8 cellular contexts compared by ENCODE assay signal in the genomic region with DNA sequence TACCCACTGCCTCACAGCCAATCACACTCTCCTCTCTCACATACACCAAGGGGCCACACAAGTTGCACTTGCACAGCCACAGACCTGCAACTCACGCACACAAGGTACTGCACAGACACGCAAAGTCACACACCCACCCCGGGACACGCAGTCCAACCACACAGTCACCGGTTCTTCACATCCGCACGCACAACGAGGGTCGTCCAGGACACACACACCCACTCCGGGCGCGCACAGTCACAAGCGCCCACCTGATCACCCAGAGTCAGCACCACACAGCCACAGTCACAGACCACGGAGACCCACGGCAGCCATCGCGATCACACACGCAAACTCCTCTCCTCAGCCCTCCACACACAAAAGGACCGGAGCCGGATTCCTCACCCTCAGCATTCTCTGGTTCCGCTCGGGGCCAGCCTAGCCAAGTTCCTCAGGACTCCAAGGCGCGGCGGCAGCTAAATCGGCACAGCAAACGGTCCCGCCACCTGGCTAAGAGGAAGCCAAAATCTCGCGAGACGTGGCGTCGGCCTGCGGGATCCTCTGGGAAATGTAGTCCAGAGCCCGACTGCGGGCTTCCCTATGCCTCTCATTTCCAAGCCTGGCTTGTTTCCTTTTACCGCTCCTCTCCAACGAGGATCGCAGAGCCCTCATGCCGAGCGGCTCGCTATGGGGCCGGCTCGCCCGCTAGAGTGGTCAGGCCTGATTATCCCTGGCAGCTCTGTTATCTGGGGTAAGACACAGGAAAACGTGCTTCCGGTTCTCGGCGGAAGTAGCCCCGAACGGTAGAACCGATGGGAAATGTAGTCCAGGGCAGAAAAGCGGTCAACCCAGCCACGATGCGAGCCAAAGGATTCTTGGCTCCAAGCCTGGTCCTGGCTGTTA. TPM values are rescaled to one million over a fixed set of nuclear protein-coding genes. Genes with fewer than 3 reads are reported as not detected.
A peak's percentile ranks its signal among the peaks of the same experiment; 100 is the strongest.
DNase-seq lines count a peak whose midpoint lies in the region; ATAC-seq, FAIRE-seq and TF ChIP-seq lines count a peak whose summit lies in the region.

A gene (minus strand): TSS at position 467 of the 882 bp plus-strand sequence. CDS start 10,201 bp downstream, outside the sequence.

- dilution Hi-C loops in endothelial cell of umbilical vein (cut with MboI; ENCODE audit: extremely low pct_ligation_motif_present, low sequenced_read_pairs): no loop called here

- peaks cover 11% of the 10 kb centered on the region for H3K4me1 ChIP-seq in endothelial cell of umbilical vein (ENCODE audit: control insufficient read depth, extremely low read depth, insufficient read depth, low read length)

- H4K20me1 ChIP-seq in endothelial cell of umbilical vein (replicated peaks; ENCODE audit: control insufficient read depth, extremely low read depth, insufficient read depth, low read length): no peaks in the 10 kb centered on the region

- no peak for TF ChIP-seq CTCF in endothelial cell of umbilical vein (IDR thresholded peaks at IDR 0.05; ENCODE audit: extremely low read depth in 1 of 2, insufficient read depth in 1 of 2, low read depth in 1 of 2, low read length in 2 of 2)

- no peak for TF ChIP-seq POLR2A in endothelial cell of umbilical vein (IDR thresholded peaks at IDR 0.05; ENCODE audit: low read depth, low read length)

- CTCF ChIA-PET in endothelial cell of umbilical vein (lab: Charles Lee): no interaction called here

- peak within 1 kb of the TSS; percentile 45 for H3K9ac ChIP-seq in endothelial cell of umbilical vein (replicated peaks; ENCODE audit: extremely low read depth, insufficient read depth, low read length)

- H3K4me2 ChIP-seq in endothelial cell of umbilical vein (ENCODE audit: insufficient read depth, low read length): peak within 1 kb of the TSS; percentile 77

- peak within 1 kb of the TSS; percentile 33 for H3K27ac ChIP-seq in endothelial cell of umbilical vein (ENCODE audit: insufficient read depth, low read depth, low read length)

- peak within 1 kb of the TSS; percentile 31 to 76 (median 40) for H3K4me3 ChIP-seq in endothelial cell of umbilical vein (replicated peaks in 1 of 3; ENCODE audit: insufficient read depth in 1 of 3, low read depth in 1 of 3, low read length in 3 of 3)

- intact Hi-C loops in endothelial cell of umbilical vein (cut with micrococcal nuclease): loop anchor here (1.0 to 10.0 kb wide), 7 partner anchors 25 to 695 kb away; a partner anchor contains a TSS

- BruUV-seq in endothelial cell of umbilical vein (replicated peaks; lab: Mats Ljungman, UMichigan): TSS peak; percentile 69

- peak; percentile 92 for FAIRE-seq in endothelial cell of umbilical vein (lab: Jason Lieb, UNC)

- peak; percentile 71 for ATAC-seq in GM19468 (IDR thresholded peaks at IDR 0.05; ENCODE audit: extremely low read depth, unreplicated experiment)

- peaks cover 10% of the 10 kb centered on the region for H3K79me2 ChIP-seq in endothelial cell of umbilical vein (ENCODE audit: control insufficient read depth, insufficient read depth, low read length)

- no peaks in the 10 kb centered on the region for H3K9me3 ChIP-seq in endothelial cell of umbilical vein (replicated peaks; ENCODE audit: control insufficient read depth, insufficient read depth, low read length)

- DNase-seq in CMK (ENCODE audit: low read depth) (peak; percentile 92), HS-27A (ENCODE audit: low read depth) (peak; percentile 96), NOMO-1 treated with DMSO at 0.1 percent for 48 hours (lab: John Stamatoyannopoulos, UW; ENCODE audit: unreplicated experiment) (peak; percentile 85), endothelial cell of umbilical vein (ENCODE audit: low read depth, low spot score) (peak; percentile 92), midbrain (lab: John Stamatoyannopoulos, UW) (peak; percentile 97)
- peak; percentile 96 for DNase-seq in activated CD8-positive, alpha-beta memory T cell treated with anti-CD3 and anti-CD28 coated beads, Interleukin-2, amount 50 U/mL, for 4 hours
- DNase-seq in stimulated activated CD8-positive, alpha-beta memory T cell treated with anti-CD3 and anti-CD28 coated beads, Interleukin-15, amount 100 ng/mL, for 48 hours (ENCODE audit: low read depth in 2 of 2): peak; percentile 82 to 85

- H3K36me3 ChIP-seq in endothelial cell of umbilical vein (ENCODE audit: control insufficient read depth in 2 of 2, extremely low read depth in 1 of 2, insufficient read depth in 2 of 2, low read length in 2 of 2): no peaks in the 10 kb centered on the region

- H3K9me1 ChIP-seq in endothelial cell of umbilical vein (replicated peaks; ENCODE audit: control insufficient read depth, extremely low read depth, insufficient read depth, low read length): no peaks in the 10 kb centered on the region

- POLR2A ChIA-PET in endothelial cell of umbilical vein (lab: Charles Lee): no interaction called here

- peak within 1 kb of the TSS; percentile 93 for H2AFZ ChIP-seq in endothelial cell of umbilical vein (ENCODE audit: low read depth, low read length)

- H3K27me3 ChIP-seq in endothelial cell of umbilical vein (ENCODE audit: control insufficient read depth in 2 of 2, insufficient read depth in 2 of 2, low read length in 2 of 2): no peaks in the 10 kb centered on the region

TF ChIP-seq in endothelial cell of umbilical vein, 7 proteins besides CTCF, POLR2A, EP300 and RAD21:
- TF ChIP-seq JUN (IDR thresholded peaks at IDR 0.05; ENCODE audit: borderline replicate concordance, insufficient read depth, insufficient read length, low read depth) (no peak), POLR2AphosphoS5 (IDR thresholded peaks at IDR 0.05; ENCODE audit: insufficient read depth, low read depth, low read length) (peak; percentile 17)

RNA-seq across cellular contexts. Expression of the gene that starts here (rescaled TPM):
- total RNA-seq in endothelial cell of umbilical vein: 3.6 and 4.5 TPM in 2 replicates
- polyA plus RNA-seq in endothelial cell of umbilical vein: 0.84 and 0.98 TPM in 2 replicates
- polyA plus RNA-seq in endothelial cell of umbilical vein (2011; cell fraction: cytosol; rRNA removed): 1.0 and 1.4 TPM in 2 replicates
- 2.0 and 3.1 TPM in 2 replicates for polyA plus RNA-seq in endothelial cell of umbilical vein (2011; cell fraction: nucleus; rRNA removed)
- polyA plus RNA-seq in endothelial cell of umbilical vein (2012): 0.82 and 0.92 TPM in 2 replicates
- 4.6 and 5.8 TPM in 2 replicates for polyA minus RNA-seq in endothelial cell of umbilical vein
- not detected for polyA minus RNA-seq in endothelial cell of umbilical vein (2011; cell fraction: cytosol; rRNA and poly(A)+ RNA removed)
- polyA minus RNA-seq in endothelial cell of umbilical vein (2011; cell fraction: nucleus; rRNA and poly(A)+ RNA removed): 3.7 and 3.9 TPM in 2 replicates

Comparison
In these comparisons a context has a peak if more than half of its experiments do, and no peak if none do; other contexts are left out.
1. Peak in every context shown above with its lines: DNase-seq, ATAC-seq, H3K4me3 ChIP-seq and H3K27ac ChIP-seq.